27 cellular contexts compared by ENCODE assay signal in genomic region chr6:116730513-116730912, GRCh38.
"Had no signal": no experiment of that assay in that cellular context is flagged by ENCODE, and none has a peak within 500 bp of the region (broad histone marks: within the 10 kb centered on the region; RNA-seq: fewer than 3 reads in every experiment).

No MANE protein-coding gene starts in this region.

- H3K9me3 ChIP-seq: stomach, suprapubic skin, testis, thoracic aorta, thyroid gland, tibial artery, transverse colon, upper lobe of left lung, upper lobe of right lung, uterus, vagina had no signal

- H3K27me3 ChIP-seq: stomach, suprapubic skin, testis, thyroid gland, tibial artery, tibial nerve, transverse colon, upper lobe of left lung, upper lobe of right lung, uterus, vagina had no signal

- H3K4me3 ChIP-seq: stomach, suprapubic skin, testis, thoracic aorta, thyroid gland, tibial artery, tibial nerve, transverse colon, upper lobe of left lung, upper lobe of right lung, uterus, vagina had no signal

- H3K27ac ChIP-seq: stomach, suprapubic skin, testis, thoracic aorta, thyroid gland, tibial artery, tibial nerve, transverse colon, upper lobe of left lung, upper lobe of right lung, uterus, vagina had no signal

- FAIRE-seq: urothelium cell line had no signal

- DNase-seq: stimulated activated CD4-positive, alpha-beta T cell treated with anti-CD3 and anti-CD28 coated beads, Interleukin-2, amount 100 ng/mL, for 48 hours; stimulated activated CD4-positive, alpha-beta T cell treated with anti-CD3 and anti-CD28 coated beads, Interleukin-4, amount 100 ng/mL, for 1 hour; stimulated activated CD4-positive, alpha-beta T cell treated with anti-CD3 and anti-CD28 coated beads, Interleukin-4, amount 100 ng/mL, for 24 hours; stimulated activated CD4-positive, alpha-beta T cell treated with anti-CD3 and anti-CD28 coated beads, Interleukin-4, amount 100 ng/mL, for 4 hours; stimulated activated CD8-positive, alpha-beta memory T cell treated with anti-CD3 and anti-CD28 coated beads, Interleukin-4, amount 100 ng/mL, for 48 hours; stimulated activated naive B cell treated with anti-CD40 and anti-IgM and Interleukin-4, amounts not matched to agents 10 μg/mL and 1 μg/mL and 100 μg/mL, for 72 hours; stimulated activated naive CD4-positive, alpha-beta T cell; stimulated activated naive CD4-positive, alpha-beta T cell treated with Interleukin-2 at 50 U/mL for 16 hours; stimulated activated naive CD8-positive, alpha-beta T cell treated with anti-CD3 and anti-CD28 coated beads, Interleukin-15, amount 100 ng/mL, for 72 hours; stimulated activated naive CD8-positive, alpha-beta T cell treated with anti-CD3 and anti-CD28 coated beads, Interleukin-15, Interleukin-2, amounts not matched to agents 100 U/mL and 50 U/mL, for 24 hours; stomach; substantia nigra; testis; thyroid gland; tibial artery; transverse colon; trophoblast cell; upper lobe of left lung; upper lobe of right lung; uterus had no signal

- H3K4me1 ChIP-seq: stomach, suprapubic skin, testis, thyroid gland, tibial artery, tibial nerve, transverse colon, upper lobe of left lung, upper lobe of right lung, uterus, vagina had no signal

- ATAC-seq: stimulated activated effector memory CD8-positive, alpha-beta T cell treated with anti-CD3 and anti-CD28 coated beads, Interleukin-12 subunit alpha, Interleukin-12 subunit beta, amount 100 ng/mL, for 72 hours; stimulated activated memory B cell treated with anti-CD40 and anti-IgM and Interleukin-4, amounts not matched to agents 10 μg/mL and 1 μg/mL and 100 μg/mL, for 72 hours; stimulated activated naive B cell treated with anti-CD40 and anti-IgM and Interleukin-4, amounts not matched to agents 10 μg/mL and 1 μg/mL and 100 μg/mL, for 72 hours; stimulated activated naive CD8-positive, alpha-beta T cell treated with anti-CD3 and anti-CD28 coated beads, Interleukin-15, amount 100 ng/mL, for 72 hours; stimulated activated naive CD8-positive, alpha-beta T cell treated with anti-CD3 and anti-CD28 coated beads, Interleukin-15, Interleukin-2, amounts not matched to agents 100 U/mL and 50 U/mL, for 24 hours; upper lobe of right lung had no signal

- H3K36me3 ChIP-seq: uterus had no signal
